Comparison of ENCODE assay signal across 15 cellular contexts in the genomic region with DNA sequence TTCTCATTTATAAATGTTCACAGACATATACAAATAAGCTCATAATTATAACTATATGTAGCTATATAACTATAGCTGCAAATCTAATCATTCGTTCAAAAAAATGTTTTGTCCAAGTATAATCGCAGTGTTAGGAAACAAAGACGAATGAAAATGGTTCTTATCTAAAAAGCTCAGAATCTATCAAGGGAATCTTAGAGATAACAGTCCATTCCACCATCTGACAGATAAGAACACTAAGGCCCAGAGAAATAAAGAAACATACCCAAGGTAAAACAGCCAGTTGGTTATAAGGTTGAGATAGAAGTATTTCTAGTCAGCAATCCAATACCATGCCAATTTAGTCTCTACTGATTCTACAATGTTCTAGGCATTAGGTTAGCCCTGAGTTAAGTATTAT.
"Had no signal": no experiment of that assay in that cellular context is flagged by ENCODE, and none has a peak within 500 bp of the region (broad histone marks: within the 10 kb centered on the region; RNA-seq: fewer than 3 reads in every experiment).

No MANE protein-coding gene starts in this region.

- DNase-seq: activated CD4-positive, alpha-beta T cell treated with anti-CD3 and anti-CD28 coated beads, Interleukin-2, amount 10 ng/mL, durations not matched to agents 24 days and 14 days; activated CD8-positive, alpha-beta T cell treated with anti-CD3 and anti-CD28 coated beads, Interleukin-2, amount 10 ng/mL, durations not matched to agents 7 days and 5 days; activated effector memory CD4-positive, alpha-beta T cell treated with Interleukin-2 at 50 U/mL for 16 hours; activated naive CD4-positive, alpha-beta T cell treated with anti-CD3 and anti-CD28 coated beads, Interleukin-2, amount 50 U/mL, for 16 hours; activated T-cell treated with anti-CD3 and anti-CD28 coated beads, Interleukin-2, amount 50 U/mL, for 24 hours; foreskin keratinocyte; left ventricle myocardium superior; natural killer cell; spleen; stimulated activated CD4-positive, alpha-beta T cell treated with anti-CD3 and anti-CD28 coated beads, Interleukin-4, amount 100 ng/mL, for 4 hours had no signal

- H3K27me3 Mint-ChIP-seq: activated CD4-positive, alpha-beta T cell treated with anti-CD3 and anti-CD28 coated beads, Interleukin-2, amount 10 ng/mL, durations not matched to agents 24 days and 14 days; activated T-cell treated with anti-CD3 and anti-CD28 coated beads, Interleukin-2, amount 50 U/mL, for 24 hours; stimulated activated memory B cell treated with anti-CD40 and anti-IgM and Interleukin-4, amounts not matched to agents 10 μg/mL and 1 μg/mL and 100 μg/mL, for 72 hours had no signal

- H3K9me3 ChIP-seq: pancreas, spleen had no signal

- H3K4me3 Mint-ChIP-seq: activated CD4-positive, alpha-beta T cell treated with anti-CD3 and anti-CD28 coated beads, Interleukin-2, amount 10 ng/mL, durations not matched to agents 24 days and 14 days; activated CD8-positive, alpha-beta T cell treated with anti-CD3 and anti-CD28 coated beads, Interleukin-2, amount 10 ng/mL, durations not matched to agents 7 days and 5 days; activated T-cell treated with anti-CD3 and anti-CD28 coated beads, Interleukin-2, amount 50 U/mL, for 24 hours; natural killer cell; stimulated activated memory B cell treated with anti-CD40 and anti-IgM and Interleukin-4, amounts not matched to agents 10 μg/mL and 1 μg/mL and 100 μg/mL, for 72 hours had no signal

- H3K27me3 ChIP-seq: cardiac muscle cell, dorsolateral prefrontal cortex, foreskin keratinocyte, pancreas, spleen had no signal

- H3K36me3 Mint-ChIP-seq: natural killer cell had no signal

- H3K36me3 ChIP-seq: cardiac muscle cell, pancreas had no signal

- ATAC-seq: activated CD8-positive, alpha-beta T cell treated with anti-CD3 and anti-CD28 coated beads, Interleukin-2, amount 10 ng/mL, durations not matched to agents 7 days and 5 days; foreskin keratinocyte; natural killer cell; stimulated activated memory B cell treated with anti-CD40 and anti-IgM and Interleukin-4, amounts not matched to agents 10 μg/mL and 1 μg/mL and 100 μg/mL, for 72 hours had no signal

- H3K27ac ChIP-seq: epithelial cell of prostate, foreskin keratinocyte, pancreas, spleen had no signal

- H3K27ac Mint-ChIP-seq: activated CD4-positive, alpha-beta T cell treated with anti-CD3 and anti-CD28 coated beads, Interleukin-2, amount 10 ng/mL, durations not matched to agents 24 days and 14 days; activated CD8-positive, alpha-beta T cell treated with anti-CD3 and anti-CD28 coated beads, Interleukin-2, amount 10 ng/mL, durations not matched to agents 7 days and 5 days; activated T-cell treated with anti-CD3 and anti-CD28 coated beads, Interleukin-2, amount 50 U/mL, for 24 hours; natural killer cell; stimulated activated memory B cell treated with anti-CD40 and anti-IgM and Interleukin-4, amounts not matched to agents 10 μg/mL and 1 μg/mL and 100 μg/mL, for 72 hours had no signal

- H3K4me3 ChIP-seq: cardiac muscle cell, dorsolateral prefrontal cortex, pancreas, spleen had no signal

- H3K9me3 Mint-ChIP-seq: activated CD4-positive, alpha-beta T cell treated with anti-CD3 and anti-CD28 coated beads, Interleukin-2, amount 10 ng/mL, durations not matched to agents 24 days and 14 days; activated T-cell treated with anti-CD3 and anti-CD28 coated beads, Interleukin-2, amount 50 U/mL, for 24 hours; natural killer cell; stimulated activated memory B cell treated with anti-CD40 and anti-IgM and Interleukin-4, amounts not matched to agents 10 μg/mL and 1 μg/mL and 100 μg/mL, for 72 hours had no signal
